In the genomic region with DNA sequence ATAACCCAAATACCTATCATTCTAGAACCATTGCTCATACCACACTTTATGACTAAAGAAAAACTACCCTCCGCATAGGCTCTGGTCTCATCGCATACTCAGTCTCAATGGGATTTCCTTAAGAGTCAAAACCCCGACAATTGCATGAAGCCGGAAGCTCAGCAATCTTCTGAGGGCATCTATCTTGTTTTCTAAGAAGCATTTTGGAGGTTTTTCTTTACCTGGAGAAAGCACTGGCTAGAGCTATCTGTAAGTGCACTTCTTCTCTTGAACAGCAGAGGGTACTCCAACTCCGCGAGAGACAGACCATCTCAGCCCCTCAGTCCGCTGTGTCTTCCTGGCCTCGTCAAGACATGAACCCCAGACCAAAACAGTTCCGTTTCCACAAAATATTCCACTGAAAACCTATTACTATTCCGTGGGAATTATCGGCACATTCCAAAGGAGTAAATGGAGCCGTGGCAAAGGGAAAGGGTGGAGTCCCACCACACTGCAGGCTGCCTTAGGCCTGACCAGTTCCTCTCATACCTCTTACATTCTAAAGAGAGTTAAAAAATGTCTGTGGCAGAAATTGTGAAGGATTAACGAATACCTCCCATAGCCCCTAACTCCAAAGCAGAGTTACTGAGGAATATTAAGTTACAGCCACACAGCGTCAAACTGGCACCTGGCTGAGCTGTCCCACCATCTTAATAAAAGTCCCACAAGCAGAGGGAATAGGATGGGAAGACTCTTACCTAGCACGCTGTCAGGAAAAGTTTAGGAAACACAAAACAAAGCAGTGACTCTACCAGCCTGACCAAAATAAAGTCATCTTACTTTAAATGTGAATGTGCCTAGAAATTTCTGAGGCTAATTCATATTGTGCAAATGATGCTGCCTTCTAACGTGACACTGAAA, we compare ENCODE assay signal across 8 cellular contexts.
DNase-seq lines count a peak whose midpoint lies in the region; ATAC-seq and TF ChIP-seq lines count a peak whose summit lies in the region.

No MANE protein-coding gene starts in this region.

- intact Hi-C loops in Calu3 (cut with micrococcal nuclease; ENCODE audit: unreplicated experiment), result loop anchor here (2.0 kb wide), 1 partner anchor 728 kb away; no protein-coding TSS in a partner anchor

- H3K27me3 Mint-ChIP-seq in Calu3 (ENCODE audit: unreplicated experiment), result no peaks in the 10 kb centered on the region

- CTCF ChIA-PET in Calu3 (lab: Charles Lee), result interaction anchor here (0.6 to 1.5 kb wide), 8 partner anchors 9 to 727 kb away, joined by 3 to 8 read pairs (median 3); no protein-coding TSS in a partner anchor

- BruUV-seq in Calu3 (replicated peaks; lab: Mats Ljungman, UMichigan), result no TSS peak

- peaks cover 17% of the 10 kb centered on the region for H3K4me1 Mint-ChIP-seq in Calu3 (ENCODE audit: low read depth, unreplicated experiment)

- ATAC-seq in GM19397 (IDR thresholded peaks at IDR 0.05; ENCODE audit: unreplicated experiment) (peak; percentile 96), HG03432 (IDR thresholded peaks at IDR 0.05; ENCODE audit: unreplicated experiment) (peak; percentile 100)

- TF ChIP-seq CTCF in Calu3 (IDR thresholded peaks at IDR 0.05; ENCODE audit: unreplicated experiment), result peak; percentile 61
- peak; percentile 73 for TF ChIP-seq CTCF in foreskin fibroblast (IDR thresholded peaks at IDR 0.05; ENCODE audit: low read depth, low read length)

- DNase-seq in Calu3 (peak; percentile 59), NCI-H69 (lab: John Stamatoyannopoulos, UW) (peak; percentile 63), foreskin fibroblast (peak; percentile 17 to 71), non-pigmented ciliary epithelial cell (ENCODE audit: low read depth) (peak; percentile 60)
- peak; percentile 17 for DNase-seq in activated T-cell treated with anti-CD3 and anti-CD28 coated beads, Interleukin-2, amount 50 U/mL, for 1 hour
- no peak for DNase-seq in activated effector memory CD4-positive, alpha-beta T cell treated with anti-CD3 and anti-CD28 coated beads, Interleukin-2, amount 50 U/mL, for 16 hours

- H3K4me3 ChIP-seq in foreskin fibroblast (ENCODE audit: low read depth in 1 of 2, low read length in 2 of 2), result peak overlapping the region; percentile 7 to 12

- no peaks in the 10 kb centered on the region for H3K36me3 Mint-ChIP-seq in Calu3 (ENCODE audit: insufficient read depth, unreplicated experiment)

- H3K27ac Mint-ChIP-seq in Calu3 (ENCODE audit: unreplicated experiment), result peak overlapping the region; percentile 20

- no peaks in the 10 kb centered on the region for H3K9me3 Mint-ChIP-seq in Calu3 (ENCODE audit: low read depth, unreplicated experiment)

- H3K4me3 Mint-ChIP-seq in Calu3 (ENCODE audit: low read depth, unreplicated experiment), result peak overlapping the region; percentile 45
